8 cellular contexts compared by ENCODE assay signal in the genomic region with DNA sequence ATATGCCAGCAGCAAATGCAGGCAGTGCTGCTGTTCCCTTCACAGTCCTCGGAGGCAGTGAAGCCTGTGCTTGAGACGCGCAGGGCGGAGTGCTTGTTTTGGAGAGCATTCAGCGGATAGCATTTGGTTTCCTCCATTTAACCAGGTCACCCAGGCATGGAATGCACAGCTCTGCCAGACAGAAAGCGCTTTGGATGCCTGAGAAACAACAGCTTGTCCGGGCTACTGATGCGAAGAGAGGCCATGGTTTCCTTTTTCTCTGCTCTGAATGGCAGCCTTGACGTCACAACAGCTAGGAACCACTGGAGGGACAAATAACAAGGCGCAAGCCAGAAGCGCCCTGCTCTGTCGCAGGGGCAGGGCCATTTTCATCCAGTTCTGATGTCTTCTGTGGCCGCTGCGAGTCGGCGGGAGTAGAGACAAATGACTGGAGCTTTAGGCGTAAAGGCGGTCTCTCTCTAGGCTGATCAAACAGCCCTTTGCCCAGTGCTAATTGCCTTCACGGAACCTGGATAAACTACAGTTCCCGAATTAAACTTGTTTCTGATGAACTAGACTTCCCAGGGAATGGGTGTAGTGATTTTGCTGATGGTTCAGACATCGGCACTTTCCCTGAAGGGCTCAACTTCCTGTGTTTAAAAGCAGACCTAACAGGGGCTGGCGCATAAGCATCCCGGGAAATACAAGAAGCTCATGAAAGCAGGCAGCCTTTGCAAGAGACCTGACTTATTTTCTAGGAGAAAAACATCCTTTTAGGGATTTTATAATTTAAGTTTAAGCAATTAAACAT.
DNase-seq lines count a peak whose midpoint lies in the region; ATAC-seq lines count a peak whose summit lies in the region.

No MANE protein-coding gene starts in this region.

- peak overlapping the region; percentile 84 for H3K27ac ChIP-seq in skeletal muscle tissue (ENCODE audit: low read depth, low read length)

- H3K36me3 ChIP-seq in skeletal muscle tissue (ENCODE audit: control insufficient read depth in 3 of 3, insufficient read depth in 3 of 3, low read length in 3 of 3) (peaks cover 0 to 3% (median 0%) of the 10 kb centered on the region in 3 donors), HAP-1 (replicated peaks) (0 out of 2 replicates have a peak, but pooled peaks cover 2% of the 10 kb centered on the region)

- in situ Hi-C loops in HAP-1 (cut with MboI; ENCODE audit: low sequenced_read_pairs), result no loop called here

- H3K4me3 ChIP-seq in skeletal muscle tissue (ENCODE audit: low read length in 3 of 3) (peak overlapping the region; percentile 49 to 72 (median 64)), HAP-1 (no peak overlapping the region)

- H3K4me1 ChIP-seq in skeletal muscle tissue (ENCODE audit: control insufficient read depth in 3 of 3, insufficient read depth in 3 of 3, low read length in 3 of 3), result peaks cover 70 to 89% (median 75%) of the 10 kb centered on the region in 3 donors
- no peaks in the 10 kb centered on the region for H3K4me1 ChIP-seq in HAP-1

- no peaks in the 10 kb centered on the region for H3K9me3 ChIP-seq in skeletal muscle tissue (ENCODE audit: control insufficient read depth in 3 of 3, low read length in 3 of 3)
- H3K9me3 ChIP-seq in HAP-1, result no peaks in the 10 kb centered on the region

- peak overlapping the region; percentile 64 to 81 (median 79) for H3K9ac ChIP-seq in skeletal muscle tissue (ENCODE audit: low read depth in 1 of 3, low read length in 3 of 3)

- ATAC-seq in GM18861 (IDR thresholded peaks at IDR 0.05; ENCODE audit: unreplicated experiment) (no peak), GM19351 (IDR thresholded peaks at IDR 0.05; ENCODE audit: unreplicated experiment) (no peak)

- DNase-seq in NCI-H1092 (lab: John Stamatoyannopoulos, UW) (peak; percentile 65), amniotic stem cell (lab: John Stamatoyannopoulos, UW) (peak; percentile 80), iPS-NIHi11 (ENCODE audit: low spot score) (peak; percentile 43), HAP-1 (ENCODE audit: low spot score in 2 of 2) (no peak)
- no peak for DNase-seq in stimulated activated CD4-positive, alpha-beta T cell treated with anti-CD3 and anti-CD28 coated beads, Interleukin-2, amount 100 ng/mL, for 48 hours

- H3K27me3 ChIP-seq in skeletal muscle tissue (ENCODE audit: control insufficient read depth in 3 of 3, insufficient read depth in 3 of 3, low read length in 3 of 3) (no peaks in the 10 kb centered on the region), HAP-1 (ENCODE audit: low read depth) (no peaks in the 10 kb centered on the region)

Comparison
In these comparisons a context has a peak if more than half of its experiments do, and no peak if none do; other contexts are left out.
1. DNase-seq: peak in NCI-H1092 (single experiment), amniotic stem cell (single experiment) and iPS-NIHi11 (single experiment); none in stimulated activated CD4-positive, alpha-beta T cell treated with anti-CD3 and anti-CD28 coated beads, Interleukin-2, amount 100 ng/mL, for 48 hours (0 of 2) and HAP-1 (0 of 2).